ENCODE assay signal across 9 cellular contexts in the genomic region with DNA sequence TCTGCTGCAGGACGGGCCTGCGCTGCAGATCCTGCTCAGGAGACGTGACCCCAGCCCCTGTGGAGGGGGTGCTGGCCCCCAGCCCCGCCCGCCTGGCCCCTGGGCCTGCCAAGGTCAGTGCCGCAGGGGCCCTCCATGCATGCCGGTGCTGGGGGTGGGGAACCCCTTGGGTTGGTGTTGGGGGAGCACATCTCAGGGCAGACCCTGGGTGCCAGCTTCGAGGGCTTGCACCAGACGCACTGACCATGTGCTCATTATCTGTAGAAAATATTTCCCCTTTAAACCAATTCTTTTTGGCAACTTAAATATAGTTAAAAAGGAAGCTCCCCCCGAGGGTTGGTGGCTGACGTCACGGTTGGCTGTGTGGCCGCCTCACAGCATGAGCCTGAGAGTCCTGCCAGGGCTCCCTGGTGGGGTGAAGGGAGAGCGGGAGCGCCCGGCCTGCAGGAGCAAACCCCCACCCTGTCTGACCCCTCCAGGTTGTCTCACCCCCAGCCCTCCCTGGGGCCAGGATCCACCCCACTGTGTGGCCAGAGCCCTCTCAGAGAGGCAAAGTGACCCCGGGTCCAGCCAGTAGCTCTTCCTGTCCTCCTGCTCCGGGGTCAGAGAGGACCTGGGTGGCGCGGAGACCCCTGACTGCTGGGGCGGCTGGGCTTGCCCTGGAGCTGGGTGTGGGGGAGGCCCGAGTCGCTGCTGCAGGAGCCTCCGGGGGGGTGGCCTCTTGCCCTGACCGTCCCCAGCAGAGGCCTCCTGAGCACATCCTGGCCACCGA. TPM values are rescaled to one million over a fixed set of nuclear protein-coding genes. Genes with fewer than 3 reads are reported as not detected.
DNase-seq lines count a peak whose midpoint lies in the region; ATAC-seq lines count a peak whose summit lies in the region.
"Had no signal": no experiment of that assay in that cellular context is flagged by ENCODE, and none has a peak within 500 bp of the region (broad histone marks: within the 10 kb centered on the region; RNA-seq: fewer than 3 reads in every experiment).

No MANE protein-coding gene starts in this region.

- H3K4me3 ChIP-seq in mesenchymal stem cell (ENCODE audit: insufficient read depth in 1 of 2, low read depth in 1 of 2, low read length in 2 of 2) (no peak overlapping the region), Karpas-422 (ENCODE audit: low read length) (no peak overlapping the region)

- H3K79me1 ChIP-seq in mesenchymal stem cell (replicated peaks; ENCODE audit: low read length, poor library complexity, severe bottlenecking) = no peaks in the 10 kb centered on the region

- H2AFZ ChIP-seq in mesenchymal stem cell (ENCODE audit: low read depth, low read length) = no peak overlapping the region
- H2AFZ ChIP-seq in Karpas-422 (ENCODE audit: low read length) = no peak overlapping the region

- H3K27ac Mint-ChIP-seq in T-helper 17 cell = no peak overlapping the region

- no peak overlapping the region for H2BK12ac ChIP-seq in mesenchymal stem cell (ENCODE audit: low read length in 2 of 2)

- no peak overlapping the region for H3K18ac ChIP-seq in mesenchymal stem cell (ENCODE audit: low read depth in 1 of 2, low read length in 2 of 2)

- 76% methylated on average over 22 of the region's 26 CpGs for WGBS in mesenchymal stem cell

- no peaks in the 10 kb centered on the region for H3K79me2 ChIP-seq in Karpas-422 (ENCODE audit: low read length)

- peak overlapping the region; percentile 72 for H3K4me3 Mint-ChIP-seq in T-helper 17 cell

- H3K36me3 ChIP-seq in mesenchymal stem cell (ENCODE audit: control insufficient read depth in 1 of 2, insufficient read depth in 2 of 2, low read depth in 1 of 2, low read length in 2 of 2) = no peaks in the 10 kb centered on the region
- H3K36me3 ChIP-seq in Karpas-422 (ENCODE audit: insufficient read depth, low read length) = no peaks in the 10 kb centered on the region

- peak overlapping the region; percentile 38 for H3K9ac ChIP-seq in mesenchymal stem cell (ENCODE audit: low read length)
- H3K9ac ChIP-seq in Karpas-422 (ENCODE audit: low read length) = no peak overlapping the region

- no peaks in the 10 kb centered on the region for H3K9me2 ChIP-seq in Karpas-422 (replicated peaks; ENCODE audit: insufficient read depth, low read length)

- no peak overlapping the region for H2BK120ac ChIP-seq in mesenchymal stem cell (ENCODE audit: low read depth, low read length)

- ATAC-seq in T-helper 17 cell (no peak), GM21381 (IDR thresholded peaks at IDR 0.05; ENCODE audit: unreplicated experiment) (no peak), HG03025 (IDR thresholded peaks at IDR 0.05; ENCODE audit: low FRiP score, unreplicated experiment) (no peak)

- H2BK5ac ChIP-seq in mesenchymal stem cell (ENCODE audit: low read depth, low read length, poor library complexity, severe bottlenecking) = no peak overlapping the region

- H3K27me3 ChIP-seq in mesenchymal stem cell (ENCODE audit: control insufficient read depth in 1 of 2, insufficient read depth in 1 of 2, low read length in 2 of 2) (peaks cover 33 to 40% of the 10 kb centered on the region in 2 experiments), Karpas-422 (ENCODE audit: low read length) (peaks cover 3% of the 10 kb centered on the region; the same call in 1 of the 2 replicates)

- DNase-seq in EH (ENCODE audit: low read depth) = peak; percentile 72
- DNase-seq in T-helper 17 cell = no peak
- no peak for DNase-seq in mesenchymal stem cell
- DNase-seq in Karpas-422 = no peak
- DNase-seq: NCI-H2029; stimulated activated CD4-positive, alpha-beta T cell treated with anti-CD3 and anti-CD28 coated beads, Interleukin-4, amount 100 ng/mL, for 1 hour had no signal

- H2AK5ac ChIP-seq in mesenchymal stem cell (ENCODE audit: low read length, severe bottlenecking) = no peak overlapping the region

- no peak overlapping the region for H2BK15ac ChIP-seq in mesenchymal stem cell (ENCODE audit: low read depth, poor library complexity, severe bottlenecking)

- peaks cover 24% of the 10 kb centered on the region for H3K4me1 Mint-ChIP-seq in T-helper 17 cell

- H3K9me3 ChIP-seq in T-helper 17 cell (ENCODE audit: control insufficient read depth, low read length, poor library complexity, severe bottlenecking) (no peaks in the 10 kb centered on the region), mesenchymal stem cell (ENCODE audit: control insufficient read depth, low read length) (no peaks in the 10 kb centered on the region), Karpas-422 (ENCODE audit: low read length) (no peaks in the 10 kb centered on the region)

- H3K4me2 ChIP-seq in mesenchymal stem cell (ENCODE audit: low read length, poor library complexity, severe bottlenecking) (peak overlapping the region; percentile 40), Karpas-422 (ENCODE audit: low read depth, low read length, poor library complexity, severe bottlenecking) (no peak overlapping the region)

- H3K14ac ChIP-seq in mesenchymal stem cell (ENCODE audit: low read length in 2 of 2) = no peak overlapping the region

- H4K8ac ChIP-seq in mesenchymal stem cell (ENCODE audit: low read length) = no peak overlapping the region

- H3K36me3 Mint-ChIP-seq in T-helper 17 cell (ENCODE audit: low read depth) = no peaks in the 10 kb centered on the region

- no peaks in the 10 kb centered on the region; the same call in none of the 2 replicates for H4K20me1 ChIP-seq in Karpas-422 (ENCODE audit: insufficient read depth, low read depth, low read length)

- H3K23ac ChIP-seq in mesenchymal stem cell (ENCODE audit: low read length in 2 of 2) = no peak overlapping the region

- no peak overlapping the region for H4K91ac ChIP-seq in mesenchymal stem cell (ENCODE audit: low read length)

- H3K4me1 ChIP-seq in mesenchymal stem cell (ENCODE audit: control insufficient read depth, insufficient read depth, low read depth, low read length) = peaks cover 31% of the 10 kb centered on the region
- peaks cover 8% of the 10 kb centered on the region for H3K4me1 ChIP-seq in Karpas-422 (ENCODE audit: low read length)

- H3K27ac ChIP-seq in mesenchymal stem cell (ENCODE audit: low read length, poor library complexity, severe bottlenecking) (no peak overlapping the region), Karpas-422 (ENCODE audit: low read length) (no peak overlapping the region)
- H3K27ac ChIP-seq: epithelial cell of prostate had no signal

- no peak overlapping the region for H3K4ac ChIP-seq in mesenchymal stem cell (ENCODE audit: low read depth in 1 of 2, low read length in 2 of 2)

- no peaks in the 10 kb centered on the region for H3K27me3 Mint-ChIP-seq in T-helper 17 cell

RNA-seq across cellular contexts. Expression of a gene that starts 5.3 kb away (rescaled TPM):
- total RNA-seq in T-helper 17 cell = 100 to 1,000 TPM; 132 to 176 TPM
- polyA plus RNA-seq in mesenchymal stem cell (2013, experiment 1 of 2) = 61.3 TPM
- polyA plus RNA-seq in mesenchymal stem cell (2013, experiment 2 of 2) = 59.9 TPM
- 68.8 and 150 TPM in 2 replicates for total RNA-seq in Karpas-422 (2014; rRNA removed; shearing (Covaris generic); ENCODE audit: low replicate concordance)

RNA-seq across cellular contexts. Expression of a gene that starts 8.9 kb away (rescaled TPM):
- total RNA-seq in T-helper 17 cell = 1 to 10 TPM; 1.4 to 3.4 TPM
- 0.03 TPM for polyA plus RNA-seq in mesenchymal stem cell (2013, experiment 1 of 2)
- polyA plus RNA-seq in mesenchymal stem cell (2013, experiment 2 of 2) = 0.05 TPM
- total RNA-seq in Karpas-422 (2014; rRNA removed; shearing (Covaris generic); ENCODE audit: low replicate concordance) = not detected in 2 replicates

RNA-seq across cellular contexts. Expression of a gene that starts 32.9 kb away (rescaled TPM):
- total RNA-seq in T-helper 17 cell = not detected
- not detected for polyA plus RNA-seq in mesenchymal stem cell (2013, experiment 1 of 2)
- not detected for polyA plus RNA-seq in mesenchymal stem cell (2013, experiment 2 of 2)
- not detected in 2 replicates for total RNA-seq in Karpas-422 (2014; rRNA removed; shearing (Covaris generic); ENCODE audit: low replicate concordance)

RNA-seq across cellular contexts. Expression of a gene that starts 44.6 kb away (rescaled TPM):
- 10 to 100 TPM; 48.0 to 54.2 TPM for total RNA-seq in T-helper 17 cell
- polyA plus RNA-seq in mesenchymal stem cell (2013, experiment 1 of 2) = 10.7 TPM
- 9.1 TPM for polyA plus RNA-seq in mesenchymal stem cell (2013, experiment 2 of 2)
- 7.9 and 12.8 TPM in 2 replicates for total RNA-seq in Karpas-422 (2014; rRNA removed; shearing (Covaris generic); ENCODE audit: low replicate concordance)

RNA-seq across cellular contexts. Expression of a gene that starts 53.8 kb away (rescaled TPM):
- total RNA-seq in T-helper 17 cell = 10 to 100 TPM in 1 of 2 donors, 1 to 10 TPM in 1; 9.4 to 19.1 TPM
- 1.5 TPM for polyA plus RNA-seq in mesenchymal stem cell (2013, experiment 1 of 2)
- 1.6 TPM for polyA plus RNA-seq in mesenchymal stem cell (2013, experiment 2 of 2)
- total RNA-seq in Karpas-422 (2014; rRNA removed; shearing (Covaris generic); ENCODE audit: low replicate concordance) = 0.37 and 0.83 TPM in 2 replicates
